ENCODE assay signal across 1 cellular context in genomic region chr6:25789475-25789874, GRCh38.
TF ChIP-seq lines count a peak whose summit lies in the region.

No MANE protein-coding gene starts in this region.

TF ChIP-seq in GM12878, 131 proteins besides CTCF, POLR2A, EP300 and RAD21:
- TF ChIP-seq PBX3 (IDR thresholded peaks at IDR 0.05; ENCODE audit: insufficient replicate concordance, low read depth, low read length), result no peak
- TF ChIP-seq CREM (IDR thresholded peaks at IDR 0.05; ENCODE audit: low read depth), result no peak
- TF ChIP-seq NFXL1 (IDR thresholded peaks at IDR 0.05; ENCODE audit: borderline replicate concordance), result no peak
- no peak for TF ChIP-seq BCLAF1 (IDR thresholded peaks at IDR 0.05)
- TF ChIP-seq HDAC6 (IDR thresholded peaks at IDR 0.05; ENCODE audit: unreplicated experiment), result no peak
- TF ChIP-seq ZNF274 (IDR thresholded peaks at IDR 0.05; ENCODE audit: insufficient read depth, insufficient read length), result no peak
